ENCODE assay signal across 8 cellular contexts in the genomic region with DNA sequence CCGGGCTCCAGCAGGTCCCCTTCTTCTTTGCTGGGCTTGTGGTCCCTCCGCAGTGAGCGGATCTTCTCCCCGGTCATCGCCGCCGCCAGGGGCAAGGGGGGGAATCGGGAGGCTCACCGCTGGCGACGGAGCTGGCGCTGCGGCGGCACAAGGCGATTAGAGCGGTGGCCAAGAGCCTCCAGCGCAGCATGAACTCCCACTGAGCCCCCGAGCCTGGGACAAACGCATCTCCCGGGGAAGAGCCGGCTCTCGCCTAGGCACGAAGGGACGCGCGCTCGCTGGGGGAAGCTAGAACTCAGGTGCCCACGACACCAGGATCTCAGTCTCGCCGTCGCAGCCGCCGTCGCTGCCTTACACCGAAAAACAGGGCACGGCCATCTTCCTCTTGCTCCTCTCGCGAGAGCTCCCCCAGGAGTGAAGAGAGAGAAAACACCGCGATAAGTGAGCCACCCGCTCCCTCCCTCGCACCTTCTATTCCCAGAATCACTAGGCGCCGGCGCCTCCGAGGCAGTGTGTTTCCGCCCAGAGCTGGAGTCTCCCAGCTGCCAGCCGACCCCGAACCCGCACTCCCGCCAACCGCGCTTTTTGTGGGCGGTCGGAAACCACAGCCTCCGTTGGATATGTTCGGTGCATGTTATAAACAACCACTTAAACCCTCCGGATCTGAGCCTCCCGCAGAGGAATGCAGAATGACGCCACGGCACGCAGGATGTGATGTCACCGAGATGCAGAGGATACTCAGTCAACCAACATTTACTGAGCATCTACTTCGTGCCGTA. TPM values are rescaled to one million over a fixed set of nuclear protein-coding genes. Genes with fewer than 3 reads are reported as not detected.
A peak's percentile ranks its signal among the peaks of the same experiment; 100 is the strongest.
DNase-seq lines count a peak whose midpoint lies in the region; ATAC-seq and TF ChIP-seq lines count a peak whose summit lies in the region.

A gene with protein sequence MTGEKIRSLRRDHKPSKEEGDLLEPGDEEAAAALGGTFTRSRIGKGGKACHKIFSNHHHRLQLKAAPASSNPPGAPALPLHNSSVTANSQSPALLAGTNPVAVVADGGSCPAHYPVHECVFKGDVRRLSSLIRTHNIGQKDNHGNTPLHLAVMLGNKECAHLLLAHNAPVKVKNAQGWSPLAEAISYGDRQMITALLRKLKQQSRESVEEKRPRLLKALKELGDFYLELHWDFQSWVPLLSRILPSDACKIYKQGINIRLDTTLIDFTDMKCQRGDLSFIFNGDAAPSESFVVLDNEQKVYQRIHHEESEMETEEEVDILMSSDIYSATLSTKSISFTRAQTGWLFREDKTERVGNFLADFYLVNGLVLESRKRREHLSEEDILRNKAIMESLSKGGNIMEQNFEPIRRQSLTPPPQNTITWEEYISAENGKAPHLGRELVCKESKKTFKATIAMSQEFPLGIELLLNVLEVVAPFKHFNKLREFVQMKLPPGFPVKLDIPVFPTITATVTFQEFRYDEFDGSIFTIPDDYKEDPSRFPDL (minus strand): TSS at position 391 of the 779 bp plus-strand sequence. CDS start 314 bp downstream, at position 77.

- in situ Hi-C loops in KBM-7 (cut with MboI; ENCODE audit: low pct_unique_long_range_greater_than_20kb, low sequenced_read_pairs), result no loop called here

- peak within 1 kb of the TSS; percentile 89 for H3K9ac ChIP-seq in muscle layer of colon (ENCODE audit: low read length)

- peak within 1 kb of the TSS; percentile 93 for H3K4me3 Mint-ChIP-seq in activated T-cell treated with anti-CD3 and anti-CD28 coated beads, Interleukin-2, amount 50 U/mL, for 4 hours

- no peaks in the 10 kb centered on the region for H3K27me3 Mint-ChIP-seq in activated T-cell treated with anti-CD3 and anti-CD28 coated beads, Interleukin-2, amount 50 U/mL, for 4 hours (ENCODE audit: low read depth)

- H3K9me3 Mint-ChIP-seq in activated T-cell treated with anti-CD3 and anti-CD28 coated beads, Interleukin-2, amount 50 U/mL, for 4 hours, result no peaks in the 10 kb centered on the region

- H3K27ac ChIP-seq in muscle layer of colon (ENCODE audit: low read depth, low read length), result peak within 1 kb of the TSS; percentile 92

- no peaks in the 10 kb centered on the region for H3K9me3 ChIP-seq in muscle layer of colon (ENCODE audit: low read length)

- peak within 1 kb of the TSS; percentile 71 to 82 for H3K4me3 ChIP-seq in muscle layer of colon (ENCODE audit: low read depth in 1 of 2, low read length in 2 of 2)

- DNase-seq in DMS53 (lab: John Stamatoyannopoulos, UW) (peak; percentile 100), KBM-7 (peak; percentile 97)
- peak; percentile 85 for DNase-seq in activated T-cell treated with anti-CD3 and anti-CD28 coated beads, Interleukin-2, amount 50 U/mL, for 4 hours
- DNase-seq in stimulated activated CD8-positive, alpha-beta memory T cell treated with anti-CD3 and anti-CD28 coated beads, Interleukin-7, amount 100 ng/mL, for 24 hours (ENCODE audit: low read depth), result peak; percentile 65

- peaks cover 20% of the 10 kb centered on the region for H3K4me1 ChIP-seq in muscle layer of colon (ENCODE audit: insufficient read depth, low read length)

- H3K36me3 Mint-ChIP-seq in activated T-cell treated with anti-CD3 and anti-CD28 coated beads, Interleukin-2, amount 50 U/mL, for 4 hours (ENCODE audit: insufficient read depth), result peaks cover 6% of the 10 kb centered on the region

- peak; percentile 96 for ATAC-seq in GM21717 (IDR thresholded peaks at IDR 0.05; ENCODE audit: unreplicated experiment)
- ATAC-seq in activated T-cell treated with anti-CD3 and anti-CD28 coated beads, Interleukin-2, amount 50 U/mL, for 4 hours, result peak; percentile 92 to 94
- ATAC-seq in esophagus mucosa, result peak; percentile 98

- H3K4me1 Mint-ChIP-seq in activated T-cell treated with anti-CD3 and anti-CD28 coated beads, Interleukin-2, amount 50 U/mL, for 4 hours (ENCODE audit: low read depth), result peaks cover 41% of the 10 kb centered on the region

- H3K27me3 ChIP-seq in muscle layer of colon (ENCODE audit: control insufficient read depth in 1 of 2, insufficient read depth in 2 of 2, low read length in 2 of 2), result no peaks in the 10 kb centered on the region

- H3K36me3 ChIP-seq in muscle layer of colon (ENCODE audit: insufficient read depth, low read length), result no peaks in the 10 kb centered on the region

TF ChIP-seq in PFSK-1, 5 proteins besides CTCF, POLR2A, EP300 and RAD21:
- TF ChIP-seq POLR2AphosphoS5 (IDR thresholded peaks at IDR 0.05; ENCODE audit: low read depth, low read length), result peak; percentile 96
- peak; percentile 66; the same call in 1 of the 2 replicates for TF ChIP-seq SIN3A (IDR thresholded peaks at IDR 0.05; ENCODE audit: borderline replicate concordance, insufficient read depth, low read length)
- TF ChIP-seq, protein P1, sequence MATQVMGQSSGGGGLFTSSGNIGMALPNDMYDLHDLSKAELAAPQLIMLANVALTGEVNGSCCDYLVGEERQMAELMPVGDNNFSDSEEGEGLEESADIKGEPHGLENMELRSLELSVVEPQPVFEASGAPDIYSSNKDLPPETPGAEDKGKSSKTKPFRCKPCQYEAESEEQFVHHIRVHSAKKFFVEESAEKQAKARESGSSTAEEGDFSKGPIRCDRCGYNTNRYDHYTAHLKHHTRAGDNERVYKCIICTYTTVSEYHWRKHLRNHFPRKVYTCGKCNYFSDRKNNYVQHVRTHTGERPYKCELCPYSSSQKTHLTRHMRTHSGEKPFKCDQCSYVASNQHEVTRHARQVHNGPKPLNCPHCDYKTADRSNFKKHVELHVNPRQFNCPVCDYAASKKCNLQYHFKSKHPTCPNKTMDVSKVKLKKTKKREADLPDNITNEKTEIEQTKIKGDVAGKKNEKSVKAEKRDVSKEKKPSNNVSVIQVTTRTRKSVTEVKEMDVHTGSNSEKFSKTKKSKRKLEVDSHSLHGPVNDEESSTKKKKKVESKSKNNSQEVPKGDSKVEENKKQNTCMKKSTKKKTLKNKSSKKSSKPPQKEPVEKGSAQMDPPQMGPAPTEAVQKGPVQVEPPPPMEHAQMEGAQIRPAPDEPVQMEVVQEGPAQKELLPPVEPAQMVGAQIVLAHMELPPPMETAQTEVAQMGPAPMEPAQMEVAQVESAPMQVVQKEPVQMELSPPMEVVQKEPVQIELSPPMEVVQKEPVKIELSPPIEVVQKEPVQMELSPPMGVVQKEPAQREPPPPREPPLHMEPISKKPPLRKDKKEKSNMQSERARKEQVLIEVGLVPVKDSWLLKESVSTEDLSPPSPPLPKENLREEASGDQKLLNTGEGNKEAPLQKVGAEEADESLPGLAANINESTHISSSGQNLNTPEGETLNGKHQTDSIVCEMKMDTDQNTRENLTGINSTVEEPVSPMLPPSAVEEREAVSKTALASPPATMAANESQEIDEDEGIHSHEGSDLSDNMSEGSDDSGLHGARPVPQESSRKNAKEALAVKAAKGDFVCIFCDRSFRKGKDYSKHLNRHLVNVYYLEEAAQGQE (IDR thresholded peaks at IDR 0.05; ENCODE audit: insufficient read depth in 1 of 2, low read depth in 2 of 2, low read length in 2 of 2), result peak; percentile 7 to 17; a peak in 1 of 4 replicates
- TF ChIP-seq FOXP2 (optimal IDR thresholded peaks at IDR 0.05; ENCODE audit: borderline replicate concordance, extremely low read depth, extremely low read length, insufficient read depth), result no peak
- peak; percentile 93 for TF ChIP-seq TAF1 (IDR thresholded peaks at IDR 0.05; ENCODE audit: borderline replicate concordance, insufficient read depth, low read length)

RNA-seq across cellular contexts. Expression of the gene that starts here (rescaled TPM):
- 9.1 TPM for polyA plus RNA-seq in PFSK-1 (2012; ENCODE audit: insufficient read length, low read depth)
- 10 to 100 TPM; 24.7 to 26.9 (median 26.5) TPM for total RNA-seq in activated T-cell treated with anti-CD3 and anti-CD28 coated beads, Interleukin-2, amount 50 U/mL, for 4 hours
- 11.7 TPM for total RNA-seq in esophagus mucosa

Comparison
In these comparisons a context has a peak if more than half of its experiments do, and no peak if none do; other contexts are left out.
1. Peak in every context shown above with its lines: DNase-seq, ATAC-seq, H3K4me3 ChIP-seq and H3K27ac ChIP-seq.